1 cellular context compared by ENCODE assay signal in genomic region chr3:52176951-52177700, GRCh38.
TF ChIP-seq lines count a peak whose summit lies in the region.

No MANE protein-coding gene starts in this region.

TF ChIP-seq in HepG2, 621 proteins besides CTCF, POLR2A, EP300 and RAD21 (continued from another document and continues in another):
- TF ChIP-seq ZNF333 (CRISPR knock-in tag; IDR thresholded peaks at IDR 0.05; ENCODE audit: borderline replicate concordance) (no peak), ZNF678 (CRISPR knock-in tag; IDR thresholded peaks at IDR 0.05) (no peak), NFIB (CRISPR knock-in tag; IDR thresholded peaks at IDR 0.05; ENCODE audit: borderline replicate concordance) (no peak), PCBP2 (optimal IDR thresholded peaks at IDR 0.05; ENCODE audit: low read depth, low read length, poor library complexity, severe bottlenecking) (no peak), UBTF (CRISPR knock-in tag; IDR thresholded peaks at IDR 0.05) (peak; percentile 72; the same call in 1 of the 2 replicates), TOE1 (CRISPR knock-in tag; IDR thresholded peaks at IDR 0.05) (no peak), ZNF549 (CRISPR knock-in tag; IDR thresholded peaks at IDR 0.05) (no peak), NBN (conservative IDR thresholded peaks at IDR 0.05) (no peak), ZMYM4 (CRISPR knock-in tag; IDR thresholded peaks at IDR 0.05) (peak; percentile 25; the same call in 1 of the 2 replicates), CEBPG (CRISPR knock-in tag; IDR thresholded peaks at IDR 0.05) (peak; percentile 48), SRSF1 (optimal IDR thresholded peaks at IDR 0.05; ENCODE audit: low read depth, low read length) (no peak), ZFP91 (CRISPR knock-in tag; IDR thresholded peaks at IDR 0.05; ENCODE audit: borderline replicate concordance) (peak; percentile 83; the same call in 1 of the 2 replicates), GTF3A (CRISPR knock-in tag; conservative IDR thresholded peaks at IDR 0.05) (no peak), KMT2B (CRISPR knock-in tag; IDR thresholded peaks at IDR 0.05) (no peak), GABPA (IDR thresholded peaks at IDR 0.05; ENCODE audit: low read depth, low read length) (no peak), GABPA (CRISPR knock-in tag; IDR thresholded peaks at IDR 0.05; ENCODE audit: low read depth) (peak; percentile 50), ZNF513 (CRISPR knock-in tag; conservative IDR thresholded peaks at IDR 0.05) (no peak), TMF1 (CRISPR knock-in tag; IDR thresholded peaks at IDR 0.05; ENCODE audit: low read depth) (no peak), ZNF441 (CRISPR knock-in tag; IDR thresholded peaks at IDR 0.05; ENCODE audit: borderline replicate concordance) (no peak), ZNF263 (CRISPR knock-in tag; IDR thresholded peaks at IDR 0.05) (no peak), ZNF784 (CRISPR knock-in tag; IDR thresholded peaks at IDR 0.05; ENCODE audit: borderline replicate concordance) (no peak), PATZ1 (CRISPR knock-in tag; IDR thresholded peaks at IDR 0.05) (peak; percentile 86), RFX3 (CRISPR knock-in tag; IDR thresholded peaks at IDR 0.05) (no peak), ZNF138 (CRISPR knock-in tag; IDR thresholded peaks at IDR 0.05; ENCODE audit: low read depth) (no peak), SIN3A (IDR thresholded peaks at IDR 0.05; ENCODE audit: borderline replicate concordance, low read depth, low read length) (peak; percentile 10; the same call in 1 of the 2 replicates), AFF4 (CRISPR knock-in tag; IDR thresholded peaks at IDR 0.05) (no peak), PAF1 (CRISPR knock-in tag; IDR thresholded peaks at IDR 0.05) (no peak), NFKBIZ (CRISPR knock-in tag; IDR thresholded peaks at IDR 0.05) (no peak), HMGXB4 (CRISPR knock-in tag; IDR thresholded peaks at IDR 0.05; ENCODE audit: borderline replicate concordance in 1 of 2, low read depth in 1 of 2) (peak in 1 of 2 experiments; percentile 54; a peak in 1 of 4 replicates), TARDBP (CRISPR knock-in tag; IDR thresholded peaks at IDR 0.05) (peak; percentile 73; the same call in 1 of the 2 replicates), ZEB1 (IDR thresholded peaks at IDR 0.05; ENCODE audit: insufficient replicate concordance, low read depth) (no peak), ZIK1 (CRISPR knock-in tag; IDR thresholded peaks at IDR 0.05; ENCODE audit: borderline replicate concordance, low read depth) (no peak), ZNF580 (CRISPR knock-in tag; IDR thresholded peaks at IDR 0.05; ENCODE audit: borderline replicate concordance, low read depth) (no peak), SRF (IDR thresholded peaks at IDR 0.05; ENCODE audit: low read depth, low read length) (no peak), ZNF598 (CRISPR knock-in tag; IDR thresholded peaks at IDR 0.05; ENCODE audit: borderline replicate concordance) (no peak), AHDC1 (CRISPR knock-in tag; IDR thresholded peaks at IDR 0.05; ENCODE audit: borderline replicate concordance) (peak; percentile 88), ZNF501 (CRISPR knock-in tag; IDR thresholded peaks at IDR 0.05) (peak; percentile 82; the same call in 1 of the 2 replicates), ZNF232 (CRISPR knock-in tag; IDR thresholded peaks at IDR 0.05; ENCODE audit: borderline replicate concordance) (no peak), ZNF572 (CRISPR knock-in tag; IDR thresholded peaks at IDR 0.05) (0 out of 2 replicates have a peak, but pooled peaks have one; percentile 26), ZNF672 (CRISPR knock-in tag; IDR thresholded peaks at IDR 0.05) (no peak), GFI1 (CRISPR knock-in tag; IDR thresholded peaks at IDR 0.05; ENCODE audit: borderline replicate concordance) (0 out of 2 replicates have a peak, but pooled peaks have one; percentile 49), ARNT (IDR thresholded peaks at IDR 0.05) (no peak), ATM (IDR thresholded peaks at IDR 0.05; ENCODE audit: borderline replicate concordance) (no peak)
